ENCODE assay signal across 9 cellular contexts in the genomic region with DNA sequence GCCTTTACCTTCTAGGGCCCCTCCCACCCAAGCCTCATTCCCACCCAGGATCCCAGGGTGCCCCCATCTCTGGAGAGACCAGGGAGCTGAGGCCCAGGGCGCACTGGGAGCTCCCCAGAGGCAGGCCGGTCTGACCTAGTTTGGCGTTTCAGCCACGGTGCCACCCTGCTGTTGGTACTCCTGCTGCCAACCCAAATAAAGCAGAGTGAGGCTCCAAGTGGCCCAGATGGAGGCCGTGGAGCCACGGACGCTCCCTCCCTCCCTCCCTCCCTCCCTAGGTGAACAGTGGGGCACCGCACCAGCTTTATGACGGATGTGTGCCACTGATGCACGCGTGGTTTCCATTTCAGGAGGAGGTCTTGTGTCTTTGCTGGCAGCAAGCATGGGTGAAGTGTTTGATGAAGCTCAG. TPM values are rescaled to one million over a fixed set of nuclear protein-coding genes. Genes with fewer than 3 reads are reported as not detected.
A peak's percentile ranks its signal among the peaks of the same experiment; 100 is the strongest.
DNase-seq lines count a peak whose midpoint lies in the region; ATAC-seq, FAIRE-seq and TF ChIP-seq lines count a peak whose summit lies in the region.
"Had no signal": no experiment of that assay in that cellular context is flagged by ENCODE, and none has a peak within 500 bp of the region (broad histone marks: within the 10 kb centered on the region; RNA-seq: fewer than 3 reads in every experiment).

No MANE protein-coding gene starts in this region.

- no peak for TF ChIP-seq CTCF in adrenal gland (IDR thresholded peaks at IDR 0.05)
- TF ChIP-seq CTCF in lower lobe of right lung (IDR thresholded peaks at IDR 0.05), result no peak
- no peak for TF ChIP-seq CTCF in testis (IDR thresholded peaks at IDR 0.05)

- H3K27me3 ChIP-seq in adrenal gland (no peaks in the 10 kb centered on the region), lower lobe of right lung (ENCODE audit: low read depth) (no peaks in the 10 kb centered on the region), testis (no peaks in the 10 kb centered on the region), small intestine (ENCODE audit: control insufficient read depth in 2 of 2, insufficient read depth in 2 of 2, low read length in 2 of 2) (no peaks in the 10 kb centered on the region)

- peak in 1 of 2 donors; percentile 31 for TF ChIP-seq POLR2A in adrenal gland (IDR thresholded peaks at IDR 0.05)
- no peak for TF ChIP-seq POLR2A in testis (IDR thresholded peaks at IDR 0.05)

- H3K36me3 ChIP-seq in adrenal gland (replicated peaks in 1 of 2) (no peaks in the 10 kb centered on the region), lower lobe of right lung (no peaks in the 10 kb centered on the region), testis (ENCODE audit: low read depth, missing control alignments) (no peaks in the 10 kb centered on the region), small intestine (ENCODE audit: control insufficient read depth in 2 of 2, insufficient read depth in 2 of 2, low read length in 2 of 2) (no peaks in the 10 kb centered on the region)

- DNase-seq in DMS 273 (lab: John Stamatoyannopoulos, UW; ENCODE audit: unreplicated experiment) (peak; percentile 56), DMS 273 treated with DMSO at 0.1 percent for 48 hours (lab: John Stamatoyannopoulos, UW) (no peak), adrenal gland (peak in 6 of 7 donors; percentile 40 to 70 (median 50)), lower lobe of right lung (peak; percentile 68), testis (no peak), small intestine (no peak)

- H3K4me1 ChIP-seq in adrenal gland (replicated peaks in 1 of 2), result peaks cover 29 to 61% of the 10 kb centered on the region in 2 donors
- peaks cover 66% of the 10 kb centered on the region for H3K4me1 ChIP-seq in lower lobe of right lung
- peaks cover 38% of the 10 kb centered on the region for H3K4me1 ChIP-seq in testis
- H3K4me1 ChIP-seq in small intestine (ENCODE audit: control insufficient read depth in 2 of 2, insufficient read depth in 1 of 2, low read depth in 1 of 2, low read length in 1 of 2), result peaks cover 0 to 8% of the 10 kb centered on the region in 2 donors

- intact Hi-C loops in adrenal gland (cut with DNase I) (loop anchor here in 1 of 2 donors (5.0 kb wide), 1 partner anchor 82 kb away; no protein-coding TSS in a partner anchor), lower lobe of right lung (cut with DNase I) (no loop called here), testis (cut with DNase I; ENCODE audit: low total_unique reads) (loop anchor here (10.0 kb wide), 1 partner anchor 75 kb away; no protein-coding TSS in a partner anchor)

- no peak for FAIRE-seq in small intestine (lab: Jason Lieb, UNC)

- 19 to 56% (median 27%) methylated on average over 4 to 11 of the region's 11 CpGs for WGBS in adrenal gland, 4 donors
- WGBS in testis, 2 donors, result 44 to 59% methylated on average over 11 of the region's 11 CpGs
- 28 to 45% (median 39%) methylated on average over 11 of the region's 11 CpGs for WGBS in small intestine, 3 donors

- no peak for ATAC-seq in lower lobe of right lung
- ATAC-seq in GM18873 (IDR thresholded peaks at IDR 0.05; ENCODE audit: low FRiP score, unreplicated experiment), result no peak
- no peak for ATAC-seq in GM21737 (IDR thresholded peaks at IDR 0.05; ENCODE audit: unreplicated experiment)

- H3K27ac ChIP-seq in adrenal gland (peak overlapping the region; percentile 53 to 85 (median 74)), lower lobe of right lung (peak overlapping the region; percentile 80), testis (peak overlapping the region; percentile 31 to 83), small intestine (ENCODE audit: low read depth in 1 of 2, low read length in 1 of 2) (no peak overlapping the region)
- H3K27ac ChIP-seq: 22Rv1 had no signal

- H3K4me3 ChIP-seq in adrenal gland (peak overlapping the region in 1 of 4 donors; percentile 82), lower lobe of right lung (peak overlapping the region; percentile 70), testis (peak overlapping the region in 1 of 2 donors; percentile 68), small intestine (ENCODE audit: low read depth in 1 of 2, low read length in 2 of 2) (peak overlapping the region in 1 of 2 donors; percentile 94)

- H3K9me3 ChIP-seq in adrenal gland (replicated peaks in 1 of 3) (no peaks in the 10 kb centered on the region), lower lobe of right lung (no peaks in the 10 kb centered on the region), testis (no peaks in the 10 kb centered on the region), small intestine (ENCODE audit: control insufficient read depth, low read depth) (no peaks in the 10 kb centered on the region)

RNA-seq across cellular contexts. Expression of gene INPP5A, which starts 1.8 kb away (rescaled TPM):
- total RNA-seq in adrenal gland (10 to 100 TPM; 25.9 to 62.9 (median 42.6) TPM), lower lobe of right lung (34.1 TPM), testis (100 to 1,000 TPM in 1 of 2 donors, 10 to 100 TPM in 1; 73.0 to 103 TPM)
- polyA plus RNA-seq in adrenal gland (10 to 100 TPM; 13.5 to 15.3 (median 14.1) TPM), testis (ENCODE audit: insufficient read depth, low read depth, low replicate concordance) (54.1 TPM), small intestine (10 to 100 TPM; 22.4 to 25.0 (median 23.2) TPM)

Comparison
In these comparisons a context has a peak if more than half of its experiments do, and no peak if none do; other contexts are left out.
1. DNase-seq: peak in DMS 273 (single experiment), adrenal gland (6 of 7) and lower lobe of right lung (single experiment); none in DMS 273 treated with DMSO at 0.1 percent for 48 hours (single experiment), testis (single experiment) and small intestine (single experiment).
2. H3K27ac ChIP-seq: peak in adrenal gland (5 of 5), lower lobe of right lung (single experiment) and testis (2 of 2); none in small intestine (0 of 2).